ENCODE assay signal across 1 cellular context in genomic region chr6:139373154-139373927, GRCh38.
A peak's percentile ranks its signal among the peaks of the same experiment; 100 is the strongest.
TF ChIP-seq lines count a peak whose summit lies in the region.

No MANE protein-coding gene starts in this region.

TF ChIP-seq in HEK293, 187 proteins besides CTCF, POLR2A, EP300 and RAD21 (continued from another document):
- TF ChIP-seq BCL6B (tag by site-specific recombination; IDR thresholded peaks at IDR 0.05) (no peak), GLIS1 (tag by site-specific recombination; IDR thresholded peaks at IDR 0.05) (peak; percentile 61), ZNF654 (tag by site-specific recombination; IDR thresholded peaks at IDR 0.05; ENCODE audit: low read depth) (peak; percentile 26), ZNF677 (tag by site-specific recombination; IDR thresholded peaks at IDR 0.05) (0 out of 2 replicates have a peak, but pooled peaks have one; percentile 22), ZNF155 (tag by site-specific recombination; IDR thresholded peaks at IDR 0.05) (no peak), ZBTB8A (tag by site-specific recombination; IDR thresholded peaks at IDR 0.05) (peak; percentile 83), GLIS2 (tag by site-specific recombination; IDR thresholded peaks at IDR 0.05) (peak; percentile 96), ZBTB48 (tag by site-specific recombination; IDR thresholded peaks at IDR 0.05) (peak; percentile 33), PBX3 (CRISPR knock-in tag; IDR thresholded peaks at IDR 0.05) (peak; percentile 87), HOXC10 (CRISPR knock-in tag; IDR thresholded peaks at IDR 0.05) (0 out of 2 replicates have a peak, but pooled peaks have one; percentile 59), PRDM10 (tag by site-specific recombination; IDR thresholded peaks at IDR 0.05) (peak; percentile 89), SCRT2 (tag by site-specific recombination; IDR thresholded peaks at IDR 0.05) (no peak), ZNF2 (tag by site-specific recombination; IDR thresholded peaks at IDR 0.05) (0 out of 2 replicates have a peak, but pooled peaks have one; percentile 52), ZNF585B (tag by site-specific recombination; IDR thresholded peaks at IDR 0.05) (no peak), KLF8 (tag by site-specific recombination; IDR thresholded peaks at IDR 0.05) (peak; percentile 47; the same call in 1 of the 2 replicates), ZNF776 (tag by site-specific recombination; IDR thresholded peaks at IDR 0.05; ENCODE audit: borderline replicate concordance) (no peak)
